ENCODE assay signal across 17 cellular contexts in the genomic region with DNA sequence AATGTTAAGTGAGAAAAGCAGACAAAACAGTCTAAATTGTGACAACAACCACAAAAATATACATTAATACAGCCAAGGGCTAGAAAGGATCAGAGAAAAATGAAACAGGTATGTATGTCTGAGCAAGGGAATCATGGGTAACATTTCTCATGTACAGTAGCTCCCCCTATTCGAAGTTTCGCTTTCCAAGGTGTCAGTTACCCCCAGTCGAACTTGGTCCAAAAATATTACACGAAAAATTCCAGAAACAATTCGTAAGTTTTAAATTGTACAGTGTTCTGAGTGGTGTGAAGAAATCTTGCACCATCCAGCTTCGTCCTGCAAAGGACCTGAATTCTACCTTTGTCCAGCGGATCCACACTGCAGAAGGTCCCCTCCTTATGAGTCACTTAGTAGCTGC.
"Had no signal": no experiment of that assay in that cellular context is flagged by ENCODE, and none has a peak within 500 bp of the region (broad histone marks: within the 10 kb centered on the region; RNA-seq: fewer than 3 reads in every experiment).

No MANE protein-coding gene starts in this region.

- DNase-seq: activated CD4-positive, alpha-beta memory T cell treated with anti-CD3 and anti-CD28 coated beads for 36 hours; activated CD4-positive, CD25-positive, alpha-beta regulatory T cell treated with anti-CD3 and anti-CD28 coated beads, Interleukin-2, amount 50 U/mL, for 72 hours; activated CD8-positive, alpha-beta memory T cell treated with anti-CD3 and anti-CD28 coated beads, Interleukin-2, amount 50 U/mL, for 4 hours; activated naive CD4-positive, alpha-beta T cell treated with anti-CD3 and anti-CD28 coated beads, Interleukin-2, amount 50 U/mL, for 16 hours; amygdala; esophagus squamous epithelium; foreskin fibroblast; glutamatergic neuron; left cardiac atrium; natural killer cell; occipital lobe; sigmoid colon; stimulated activated CD4-positive, alpha-beta T cell treated with anti-CD3 and anti-CD28 coated beads, Interleukin-2, amount 100 ng/mL, for 48 hours; SW 1271 had no signal

- H3K27me3 Mint-ChIP-seq: activated CD4-positive, alpha-beta memory T cell treated with anti-CD3 and anti-CD28 coated beads for 36 hours; stimulated activated naive CD8-positive, alpha-beta T cell treated with anti-CD3 and anti-CD28 coated beads, Interleukin-15, Interleukin-2, amounts not matched to agents 100 ng/mL and 50 ng/mL, for 24 hours had no signal

- H3K4me3 Mint-ChIP-seq: activated CD4-positive, alpha-beta memory T cell treated with anti-CD3 and anti-CD28 coated beads for 36 hours had no signal

- H3K4me3 ChIP-seq: breast epithelium, esophagus squamous epithelium, sigmoid colon had no signal

- H3K36me3 Mint-ChIP-seq: activated CD4-positive, alpha-beta memory T cell treated with anti-CD3 and anti-CD28 coated beads for 36 hours; natural killer cell had no signal

- H3K36me3 ChIP-seq: breast epithelium, esophagus squamous epithelium, sigmoid colon had no signal

- H3K27ac ChIP-seq: breast epithelium, esophagus squamous epithelium, sigmoid colon had no signal

- ATAC-seq: left cardiac atrium, natural killer cell had no signal

- H3K27ac Mint-ChIP-seq: activated CD4-positive, alpha-beta memory T cell treated with anti-CD3 and anti-CD28 coated beads for 36 hours; activated T-helper 2 cell treated with anti-CD3 and anti-CD28 coated beads, Interferon-gamma antibody, Interleukin-2, Interleukin-4, amounts not matched to agents 10 μg/mL and 5 μg/mL and 100 μg/mL, durations not matched to agents 14 hours and 24 hours and 36 hours; stimulated activated naive CD8-positive, alpha-beta T cell treated with anti-CD3 and anti-CD28 coated beads, Interleukin-15, Interleukin-2, amounts not matched to agents 100 ng/mL and 50 ng/mL, for 24 hours had no signal

- H3K9me3 Mint-ChIP-seq: activated CD4-positive, alpha-beta memory T cell treated with anti-CD3 and anti-CD28 coated beads for 36 hours; activated T-helper 2 cell treated with anti-CD3 and anti-CD28 coated beads, Interferon-gamma antibody, Interleukin-2, Interleukin-4, amounts not matched to agents 10 μg/mL and 5 μg/mL and 100 μg/mL, durations not matched to agents 14 hours and 24 hours and 36 hours; natural killer cell; stimulated activated naive CD8-positive, alpha-beta T cell treated with anti-CD3 and anti-CD28 coated beads, Interleukin-15, Interleukin-2, amounts not matched to agents 100 ng/mL and 50 ng/mL, for 24 hours had no signal

- H3K27me3 ChIP-seq: breast epithelium, esophagus squamous epithelium, sigmoid colon had no signal

- H3K9me3 ChIP-seq: breast epithelium, esophagus squamous epithelium, sigmoid colon had no signal
